Comparison of ENCODE assay signal across 18 cellular contexts in genomic region chr11:100672483-100673038, GRCh38. TPM values are rescaled to one million over a fixed set of nuclear protein-coding genes. Genes with fewer than 3 reads are reported as not detected.
DNase-seq lines count a peak whose midpoint lies in the region; ATAC-seq and TF ChIP-seq lines count a peak whose summit lies in the region.
"Had no signal": no experiment of that assay in that cellular context is flagged by ENCODE, and none has a peak within 500 bp of the region (broad histone marks: within the 10 kb centered on the region; RNA-seq: fewer than 3 reads in every experiment).

No MANE protein-coding gene starts in this region.

- H3K36me3 ChIP-seq in osteoblast (ENCODE audit: insufficient read depth, low read length) (no peaks in the 10 kb centered on the region), breast epithelium (no peaks in the 10 kb centered on the region), WERI-Rb-1 (no peaks in the 10 kb centered on the region)

- no peaks in the 10 kb centered on the region for H3K9me3 ChIP-seq in osteoblast (ENCODE audit: low read depth, low read length)
- H3K9me3 ChIP-seq in breast epithelium, result no peaks in the 10 kb centered on the region
- H3K9me3 ChIP-seq in WERI-Rb-1 (ENCODE audit: severe bottlenecking), result no peaks in the 10 kb centered on the region

- no peaks in the 10 kb centered on the region for H3K79me2 ChIP-seq in osteoblast (ENCODE audit: insufficient read depth, low read length)

- H4K20me1 ChIP-seq in osteoblast (ENCODE audit: insufficient read depth, low read length), result no peaks in the 10 kb centered on the region

- DNase-seq in DMS79 treated with DMSO at 0.1 percent for 48 hours (lab: John Stamatoyannopoulos, UW), result peak; percentile 53
- DNase-seq in M059J (ENCODE audit: low read depth), result peak; percentile 15
- peak; percentile 29 for DNase-seq in osteoblast (ENCODE audit: insufficient read length, low spot score, missing footprints)
- no peak for DNase-seq in breast epithelium (ENCODE audit: low spot score in 2 of 2)
- DNase-seq in WERI-Rb-1, result no peak
- no peak for DNase-seq in pons (ENCODE audit: low spot score)
- DNase-seq: AML-193, COR-L47, DMS153, H7, NCI-H1694, NCI-H226, NCI-H526 treated with DMSO at 0.1 percent for 48 hours, OCI-M1, RPMI8226, SIG-M5 had no signal

- no peak overlapping the region for H3K4me2 ChIP-seq in osteoblast (ENCODE audit: insufficient read depth, low read length)

- no peak overlapping the region for H3K4me3 ChIP-seq in osteoblast (ENCODE audit: insufficient read depth, low read length)
- no peak overlapping the region for H3K4me3 ChIP-seq in breast epithelium
- H3K4me3 ChIP-seq in WERI-Rb-1 (ENCODE audit: low read depth, low read length), result no peak overlapping the region

- ATAC-seq in GM21515 (IDR thresholded peaks at IDR 0.05; ENCODE audit: unreplicated experiment), result no peak

- no peak overlapping the region for H2AFZ ChIP-seq in osteoblast (ENCODE audit: low read length)

- H3K27ac ChIP-seq in VCaP (peak overlapping the region; percentile 25), osteoblast (ENCODE audit: low read depth, low read length) (no peak overlapping the region), breast epithelium (no peak overlapping the region), WERI-Rb-1 (no peak overlapping the region)

- no peak for TF ChIP-seq CTCF in VCaP (conservative IDR thresholded peaks at IDR 0.05)
- TF ChIP-seq CTCF in osteoblast (IDR thresholded peaks at IDR 0.05; ENCODE audit: extremely low read depth, low read depth, low read length), result no peak
- no peak for TF ChIP-seq CTCF in breast epithelium (IDR thresholded peaks at IDR 0.05)
- no peak for TF ChIP-seq CTCF in WERI-Rb-1 (IDR thresholded peaks at IDR 0.05; ENCODE audit: low read depth, low read length)

- H3K27me3 ChIP-seq in osteoblast (ENCODE audit: insufficient read depth, low read length) (no peaks in the 10 kb centered on the region), breast epithelium (no peaks in the 10 kb centered on the region), WERI-Rb-1 (ENCODE audit: insufficient read depth, low read depth, severe bottlenecking) (no peaks in the 10 kb centered on the region)

- H3K4me1 ChIP-seq in osteoblast (ENCODE audit: insufficient read depth, low read length) (no peaks in the 10 kb centered on the region), breast epithelium (no peaks in the 10 kb centered on the region)

- no peak for TF ChIP-seq POLR2A in breast epithelium (IDR thresholded peaks at IDR 0.05)

- intact Hi-C loops in breast epithelium (cut with DNase I; ENCODE audit: low total_unique reads), result no loop called here

RNA-seq across cellular contexts. Expression of gene ARHGAP42, which starts 14.5 kb away (rescaled TPM):
- total RNA-seq in M059J (2014; rRNA removed; shearing (Covaris generic)), result 5.9 and 7.0 TPM in 2 replicates
- 9.4 and 10.9 TPM in 2 replicates for total RNA-seq in osteoblast
- total RNA-seq in breast epithelium, result 10 to 100 TPM; 14.6 to 26.7 (median 26.2) TPM

Comparison
In these comparisons a context has a peak if more than half of its experiments do, and no peak if none do; other contexts are left out.
1. DNase-seq: peak in DMS79 treated with DMSO at 0.1 percent for 48 hours (single experiment), M059J (single experiment) and osteoblast (single experiment); none in breast epithelium (0 of 2), WERI-Rb-1 (single experiment) and pons (single experiment).